Comparison of ENCODE assay signal across 8 cellular contexts in the genomic region with DNA sequence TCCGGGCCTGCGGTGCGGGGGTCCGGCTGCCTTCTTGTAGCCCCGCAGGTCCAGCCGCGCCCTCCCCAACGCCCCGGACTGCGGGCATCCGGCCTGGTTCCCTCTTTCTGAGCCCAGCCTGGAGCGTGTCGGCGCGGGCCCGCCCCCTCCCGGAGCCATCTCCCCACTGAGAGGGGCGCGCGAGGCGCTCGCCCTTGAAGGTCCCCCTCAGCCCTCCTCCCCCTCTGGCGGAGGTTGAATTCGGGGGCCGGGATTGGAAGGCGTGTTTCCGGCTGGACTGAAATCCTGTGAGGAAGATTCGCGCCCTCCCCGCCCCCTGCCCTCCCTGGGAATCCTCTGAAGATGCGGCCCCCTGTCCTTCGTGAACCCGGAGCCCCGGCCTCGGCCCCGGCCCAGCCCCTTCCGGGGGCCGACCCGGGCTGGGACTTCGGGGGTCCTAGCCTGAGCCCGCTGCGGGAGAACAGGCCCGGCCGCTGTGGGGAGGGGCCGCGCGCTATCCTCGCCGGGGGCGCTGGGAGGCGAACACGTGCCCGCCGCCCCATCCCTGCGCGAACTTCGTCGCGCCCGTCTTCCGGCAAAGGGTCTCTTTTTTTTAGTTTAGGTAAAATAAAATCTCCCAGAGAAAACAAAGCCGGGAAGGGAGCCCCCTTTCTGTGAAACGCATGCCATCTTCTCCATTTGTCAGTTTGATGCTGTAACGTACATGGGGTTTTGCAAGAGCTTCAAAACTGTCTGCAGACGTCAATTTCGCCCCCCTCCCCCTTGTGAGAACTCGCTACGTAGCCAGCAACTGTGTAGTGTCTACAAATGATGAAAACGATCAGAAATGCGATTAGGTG.
DNase-seq lines count a peak whose midpoint lies in the region; ATAC-seq and TF ChIP-seq lines count a peak whose summit lies in the region.

No MANE protein-coding gene starts in this region.

- DNase-seq in COR-L47 (lab: John Stamatoyannopoulos, UW) (peak; percentile 39), HuH-7.5 (ENCODE audit: low spot score) (peak; percentile 20), RWPE2 (ENCODE audit: low spot score) (peak; percentile 78), fibroblast of the conjunctiva (ENCODE audit: low read depth) (peak; percentile 82), nephron progenitor cell (peak; percentile 86), stromal cell of bone marrow (ENCODE audit: low read depth) (peak; percentile 66)
- DNase-seq in activated T-helper 9 cell treated with anti-CD3 and anti-CD28 coated beads, Interleukin-2, amount 50 U/mL, for 16 hours (ENCODE audit: low read depth): peak; percentile 61

- H3K36me3 Mint-ChIP-seq in nephron progenitor cell (ENCODE audit: low read depth): peaks cover 20% of the 10 kb centered on the region

- ATAC-seq in GM21423 (IDR thresholded peaks at IDR 0.05; ENCODE audit: unreplicated experiment) (peak; percentile 37), RWPE2 (ENCODE audit: low read depth) (peak; percentile 78)

- peak overlapping the region; percentile 95 for H3K4me3 Mint-ChIP-seq in nephron progenitor cell

- H3K4me1 ChIP-seq in RWPE2 (ENCODE audit: insufficient read depth, poor library complexity, severe bottlenecking): peaks cover 16% of the 10 kb centered on the region

- H3K9me3 ChIP-seq in RWPE2 (ENCODE audit: severe bottlenecking): no peaks in the 10 kb centered on the region

- no peaks in the 10 kb centered on the region for H3K9me3 Mint-ChIP-seq in nephron progenitor cell

- peak overlapping the region; percentile 87 for H3K4me3 ChIP-seq in RWPE2 (ENCODE audit: severe bottlenecking)

- H3K27me3 ChIP-seq in RWPE2 (ENCODE audit: insufficient read depth, poor library complexity, severe bottlenecking): no peaks in the 10 kb centered on the region

- peak overlapping the region; percentile 98 for H3K27ac Mint-ChIP-seq in nephron progenitor cell

- peak overlapping the region; percentile 84 for H3K27ac ChIP-seq in RWPE2 (ENCODE audit: poor library complexity, severe bottlenecking)

- H3K4me1 Mint-ChIP-seq in nephron progenitor cell: peaks cover 47% of the 10 kb centered on the region

- peaks cover 17% of the 10 kb centered on the region for H3K36me3 ChIP-seq in RWPE2 (ENCODE audit: low read depth)

- H3K27me3 Mint-ChIP-seq in nephron progenitor cell (ENCODE audit: low read depth, poor library complexity): no peaks in the 10 kb centered on the region

- TF ChIP-seq CTCF in RWPE2 (IDR thresholded peaks at IDR 0.05; ENCODE audit: poor library complexity, severe bottlenecking) (peak; percentile 9), nephron progenitor cell (IDR thresholded peaks at IDR 0.05) (no peak)

Comparison
In these comparisons a context has a peak if more than half of its experiments do, and no peak if none do; other contexts are left out.
1. Peak in every context shown above with its lines: DNase-seq, ATAC-seq, H3K4me3 ChIP-seq and H3K27ac ChIP-seq.
2. DNase-seq: peak in every context shown above with its lines; median percentile 86 in nephron progenitor cell; 82 in fibroblast of the conjunctiva; 78 in RWPE2; 66 in stromal cell of bone marrow; 61 in activated T-helper 9 cell treated with anti-CD3 and anti-CD28 coated beads, Interleukin-2, amount 50 U/mL, for 16 hours; 39 in COR-L47; 20 in HuH-7.5.